ENCODE assay signal across 20 cellular contexts in the genomic region with DNA sequence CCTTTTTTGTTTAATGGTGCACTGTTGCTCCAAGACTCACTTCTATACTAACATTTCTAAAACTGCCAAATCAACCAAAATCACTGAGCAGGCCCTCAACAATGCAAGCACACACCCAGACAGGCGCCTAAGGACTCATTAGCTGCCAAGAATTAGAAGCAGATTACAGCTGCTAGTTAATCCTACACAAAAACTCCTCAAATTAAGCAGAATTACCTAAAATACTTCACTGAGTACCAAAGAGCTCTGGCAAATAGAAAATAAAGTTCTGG. TPM values are rescaled to one million over a fixed set of nuclear protein-coding genes. Genes with fewer than 3 reads are reported as not detected.
DNase-seq lines count a peak whose midpoint lies in the region; ATAC-seq and TF ChIP-seq lines count a peak whose summit lies in the region.
"Had no signal": no experiment of that assay in that cellular context is flagged by ENCODE, and none has a peak within 500 bp of the region (broad histone marks: within the 10 kb centered on the region; RNA-seq: fewer than 3 reads in every experiment).

No MANE protein-coding gene starts in this region.

- H3K4me2 ChIP-seq in neural progenitor cell = peak overlapping the region; percentile 75
- H3K4me2 ChIP-seq: BLaER1 had no signal

- no peak for DNase-seq in activated CD4-positive, alpha-beta T cell treated with anti-CD3 and anti-CD28 coated beads, Interleukin-2, amount 10 ng/mL, durations not matched to agents 24 days and 14 days
- no peak for DNase-seq in activated CD4-positive, alpha-beta T cell treated with anti-CD3 and anti-CD28 coated beads for 1 hour
- DNase-seq in neural progenitor cell (ENCODE audit: low spot score) (peak; percentile 60), kidney tubule cell (ENCODE audit: low spot score) (no peak)
- DNase-seq in activated CD4-positive, alpha-beta memory T cell treated with anti-CD3 and anti-CD28 coated beads, Interleukin-2, amount 10 ng/mL, durations not matched to agents 7 days and 5 days = no peak
- DNase-seq: activated CD4-positive, alpha-beta T cell treated with anti-CD3 and anti-CD28 coated beads for 4 hours; gastrocnemius medialis; HCEC 1CT; MM.1S; NCI-H1694; nucleus accumbens; RPMI8226; stimulated activated CD4-positive, alpha-beta T cell treated with anti-CD3 and anti-CD28 coated beads, Interleukin-12 subunit alpha, Interleukin-12 subunit beta, amount 100 ng/mL, for 4 hours; stimulated activated CD8-positive, alpha-beta memory T cell treated with anti-CD3 and anti-CD28 coated beads, Interleukin-4, amount 100 ng/mL, for 48 hours had no signal

- CTCF ChIA-PET in activated CD4-positive, alpha-beta memory T cell treated with anti-CD3 and anti-CD28 coated beads, Interleukin-2, amount 10 ng/mL, durations not matched to agents 7 days and 5 days (lab: Charles Lee) = no interaction called here

- intact Hi-C loops in activated CD4-positive, alpha-beta T cell treated with anti-CD3 and anti-CD28 coated beads, Interleukin-2, amount 10 ng/mL, durations not matched to agents 24 days and 14 days (cut with micrococcal nuclease) = loop anchor here (1.0 kb wide), 1 partner anchor 12 kb away; no protein-coding TSS in a partner anchor

- H3K79me2 ChIP-seq in neural progenitor cell (ENCODE audit: low read depth) = peaks cover 100% of the 10 kb centered on the region

- H4K20me1 ChIP-seq in neural progenitor cell (ENCODE audit: low read depth) = peaks cover 64% of the 10 kb centered on the region

- peaks cover 3% of the 10 kb centered on the region for H3K9me3 Mint-ChIP-seq in activated CD4-positive, alpha-beta T cell treated with anti-CD3 and anti-CD28 coated beads, Interleukin-2, amount 10 ng/mL, durations not matched to agents 24 days and 14 days
- H3K9me3 Mint-ChIP-seq in IgD-negative memory B cell (peaks cover 0 to 2% (median 0%) of the 10 kb centered on the region in 3 donors), brain (peaks cover 0 to 3% (median 0%) of the 10 kb centered on the region in 5 experiments), neural progenitor cell (no peaks in the 10 kb centered on the region)
- no peaks in the 10 kb centered on the region for H3K9me3 Mint-ChIP-seq in activated CD4-positive, alpha-beta memory T cell treated with anti-CD3 and anti-CD28 coated beads, Interleukin-2, amount 10 ng/mL, durations not matched to agents 7 days and 5 days

- H3K27ac ChIP-seq in neural progenitor cell = peak overlapping the region; percentile 98
- H3K27ac ChIP-seq: BLaER1, gastrocnemius medialis, vagina had no signal

- H3K36me3 ChIP-seq in neural progenitor cell = peaks cover 15% of the 10 kb centered on the region

- POLR2A ChIA-PET in activated CD4-positive, alpha-beta memory T cell treated with anti-CD3 and anti-CD28 coated beads, Interleukin-2, amount 10 ng/mL, durations not matched to agents 7 days and 5 days (lab: Charles Lee) = interaction anchor here (3.8 kb wide), 1 partner anchor 12 kb away, joined by 14 read pairs; the partner anchor contains the start of gene TNPO3

- H3K4me1 ChIP-seq in neural progenitor cell = peaks cover 66% of the 10 kb centered on the region

- no peaks in the 10 kb centered on the region for H3K9me3 ChIP-seq in neural progenitor cell (ENCODE audit: low read depth)
- H3K9me3 ChIP-seq: gastrocnemius medialis, vagina had no signal

- no peak overlapping the region for H3K4me3 Mint-ChIP-seq in activated CD4-positive, alpha-beta T cell treated with anti-CD3 and anti-CD28 coated beads, Interleukin-2, amount 10 ng/mL, durations not matched to agents 24 days and 14 days
- H3K4me3 Mint-ChIP-seq in IgD-negative memory B cell = no peak overlapping the region
- H3K4me3 Mint-ChIP-seq in brain = peak overlapping the region in 2 of 5 experiments; percentile 7 to 60
- H3K4me3 Mint-ChIP-seq in neural progenitor cell = peak overlapping the region; percentile 11
- no peak overlapping the region for H3K4me3 Mint-ChIP-seq in activated CD4-positive, alpha-beta memory T cell treated with anti-CD3 and anti-CD28 coated beads, Interleukin-2, amount 10 ng/mL, durations not matched to agents 7 days and 5 days

- peak overlapping the region; percentile 24 for H3K4me3 ChIP-seq in neural progenitor cell
- H3K4me3 ChIP-seq: BLaER1, gastrocnemius medialis, vagina had no signal

- H3K36me3 Mint-ChIP-seq in activated CD4-positive, alpha-beta T cell treated with anti-CD3 and anti-CD28 coated beads, Interleukin-2, amount 10 ng/mL, durations not matched to agents 24 days and 14 days (ENCODE audit: low read depth) = peaks cover 38% of the 10 kb centered on the region
- H3K36me3 Mint-ChIP-seq in IgD-negative memory B cell = peaks cover 6% of the 10 kb centered on the region
- peaks cover 46% of the 10 kb centered on the region for H3K36me3 Mint-ChIP-seq in brain
- peaks cover 16% of the 10 kb centered on the region for H3K36me3 Mint-ChIP-seq in neural progenitor cell
- H3K36me3 Mint-ChIP-seq in activated CD4-positive, alpha-beta memory T cell treated with anti-CD3 and anti-CD28 coated beads, Interleukin-2, amount 10 ng/mL, durations not matched to agents 7 days and 5 days (ENCODE audit: low read depth) = peaks cover 44% of the 10 kb centered on the region

- peaks cover 32% of the 10 kb centered on the region for H3K4me1 Mint-ChIP-seq in activated CD4-positive, alpha-beta T cell treated with anti-CD3 and anti-CD28 coated beads, Interleukin-2, amount 10 ng/mL, durations not matched to agents 24 days and 14 days
- peaks cover 40 to 66% (median 51%) of the 10 kb centered on the region in 3 donors for H3K4me1 Mint-ChIP-seq in IgD-negative memory B cell
- H3K4me1 Mint-ChIP-seq in brain = peaks cover 79% of the 10 kb centered on the region
- peaks cover 40% of the 10 kb centered on the region for H3K4me1 Mint-ChIP-seq in neural progenitor cell
- peaks cover 45% of the 10 kb centered on the region for H3K4me1 Mint-ChIP-seq in activated CD4-positive, alpha-beta memory T cell treated with anti-CD3 and anti-CD28 coated beads, Interleukin-2, amount 10 ng/mL, durations not matched to agents 7 days and 5 days

- ATAC-seq in HG02571 (IDR thresholded peaks at IDR 0.05; ENCODE audit: unreplicated experiment) = no peak
- ATAC-seq: gastrocnemius medialis, left lobe of liver had no signal

- H2AFZ ChIP-seq in neural progenitor cell (replicated peaks) = no peak overlapping the region

- no peak overlapping the region for H3K9ac ChIP-seq in neural progenitor cell
- H3K9ac ChIP-seq: BLaER1 had no signal

- H3K27ac Mint-ChIP-seq in activated CD4-positive, alpha-beta T cell treated with anti-CD3 and anti-CD28 coated beads, Interleukin-2, amount 10 ng/mL, durations not matched to agents 24 days and 14 days = peak overlapping the region; percentile 63
- peak overlapping the region in 2 of 3 donors; percentile 5 to 49 for H3K27ac Mint-ChIP-seq in IgD-negative memory B cell
- peak overlapping the region; percentile 1 to 89 (median 45) for H3K27ac Mint-ChIP-seq in brain
- peak overlapping the region; percentile 62 for H3K27ac Mint-ChIP-seq in neural progenitor cell
- H3K27ac Mint-ChIP-seq in activated CD4-positive, alpha-beta memory T cell treated with anti-CD3 and anti-CD28 coated beads, Interleukin-2, amount 10 ng/mL, durations not matched to agents 7 days and 5 days = no peak overlapping the region

- TF ChIP-seq CTCF in brain (conservative IDR thresholded peaks at IDR 0.05) (no peak), neural progenitor cell (IDR thresholded peaks at IDR 0.05) (no peak)

- no peaks in the 10 kb centered on the region for H3K27me3 ChIP-seq in neural progenitor cell
- H3K27me3 ChIP-seq: BLaER1, gastrocnemius medialis, vagina had no signal

- H3F3A ChIP-seq in neural progenitor cell (ENCODE audit: low read depth) = peaks cover 72% of the 10 kb centered on the region

- H3K27me3 Mint-ChIP-seq in activated CD4-positive, alpha-beta T cell treated with anti-CD3 and anti-CD28 coated beads, Interleukin-2, amount 10 ng/mL, durations not matched to agents 24 days and 14 days = no peaks in the 10 kb centered on the region
- H3K27me3 Mint-ChIP-seq in IgD-negative memory B cell = no peaks in the 10 kb centered on the region
- no peaks in the 10 kb centered on the region for H3K27me3 Mint-ChIP-seq in brain
- no peaks in the 10 kb centered on the region for H3K27me3 Mint-ChIP-seq in neural progenitor cell (ENCODE audit: insufficient read depth, low read depth)
- H3K27me3 Mint-ChIP-seq in activated CD4-positive, alpha-beta memory T cell treated with anti-CD3 and anti-CD28 coated beads, Interleukin-2, amount 10 ng/mL, durations not matched to agents 7 days and 5 days = no peaks in the 10 kb centered on the region

RNA-seq across cellular contexts. Expression of gene TNPO3, which starts 13.0 kb away (rescaled TPM):
- 54.1 and 56.9 TPM in 2 replicates for total RNA-seq in activated CD4-positive, alpha-beta T cell treated with anti-CD3 and anti-CD28 coated beads, Interleukin-2, amount 10 ng/mL, durations not matched to agents 24 days and 14 days
- 36.7 TPM for polyA plus RNA-seq in IgD-negative memory B cell
- polyA plus RNA-seq in brain (ENCODE audit: insufficient read depth, low read depth, low replicate concordance) = 33.1 TPM
- 88.2 and 96.2 TPM in 2 replicates for total RNA-seq in neural progenitor cell (ENCODE audit: low replicate concordance)
- 10 to 100 TPM; 42.7 to 44.4 TPM for total RNA-seq in activated CD4-positive, alpha-beta memory T cell treated with anti-CD3 and anti-CD28 coated beads, Interleukin-2, amount 10 ng/mL, durations not matched to agents 7 days and 5 days
